ENCODE assay signal across 9 cellular contexts in genomic region chr15:101068961-101069734, GRCh38.
DNase-seq lines count a peak whose midpoint lies in the region; ATAC-seq, FAIRE-seq and TF ChIP-seq lines count a peak whose summit lies in the region.
"Had no signal": no experiment of that assay in that cellular context is flagged by ENCODE, and none has a peak within 500 bp of the region (broad histone marks: within the 10 kb centered on the region; RNA-seq: fewer than 3 reads in every experiment).

No MANE protein-coding gene starts in this region.

- H3K4me1 Mint-ChIP-seq in activated naive CD8-positive, alpha-beta T cell treated with anti-CD3 and anti-CD28 coated beads, Interleukin-2, amount 50 U/mL, for 24 hours, result peaks cover 12% of the 10 kb centered on the region

- H3K36me3 ChIP-seq in colonic mucosa, result no peaks in the 10 kb centered on the region
- H3K36me3 ChIP-seq in keratinocyte (ENCODE audit: control insufficient read depth in 2 of 2, extremely low read depth in 1 of 2, insufficient read depth in 2 of 2, low read length in 2 of 2), result peaks cover 0 to 1% of the 10 kb centered on the region in 2 experiments
- H3K36me3 ChIP-seq in tibial nerve, result peaks cover 0 to 7% (median 0%) of the 10 kb centered on the region in 3 donors

- DNase-seq in HuH-7 (ENCODE audit: low spot score), result peak; percentile 67
- DNase-seq in colonic mucosa, result no peak
- DNase-seq in keratinocyte (ENCODE audit: low read depth, low spot score), result peak; percentile 30
- DNase-seq in tibial nerve (ENCODE audit: low spot score in 2 of 2), result no peak
- no peak for DNase-seq in medulla oblongata (ENCODE audit: extremely low spot score)
- no peak for DNase-seq in activated naive CD8-positive, alpha-beta T cell treated with anti-CD3 and anti-CD28 coated beads, Interleukin-2, amount 50 U/mL, for 24 hours
- DNase-seq: OCI-M1 had no signal

- no peaks in the 10 kb centered on the region for H3K79me2 ChIP-seq in keratinocyte (ENCODE audit: control insufficient read depth, insufficient read depth, low read length)

- peak in 1 of 2 donors; percentile 64 for TF ChIP-seq EP300 in tibial nerve (IDR thresholded peaks at IDR 0.05)

- dilution Hi-C loops in keratinocyte (cut with MboI; ENCODE audit: extremely low pct_ligation_motif_present, low sequenced_read_pairs), result no loop called here

- TF ChIP-seq POLR2A in tibial nerve (IDR thresholded peaks at IDR 0.05), result peak in 1 of 2 donors; percentile 11

- H3K9me3 ChIP-seq in colonic mucosa (no peaks in the 10 kb centered on the region), keratinocyte (ENCODE audit: control insufficient read depth, low read depth, low read length) (no peaks in the 10 kb centered on the region), tibial nerve (no peaks in the 10 kb centered on the region)

- H3K4me1 ChIP-seq in colonic mucosa (no peaks in the 10 kb centered on the region), keratinocyte (ENCODE audit: control insufficient read depth, extremely low read depth, insufficient read depth, low read length) (peaks cover 27% of the 10 kb centered on the region), tibial nerve (peaks cover 0 to 85% (median 58%) of the 10 kb centered on the region in 4 donors)

- no peak for TF ChIP-seq CTCF in colonic mucosa (IDR thresholded peaks at IDR 0.05)
- TF ChIP-seq CTCF in keratinocyte (optimal IDR thresholded peaks at IDR 0.05 in 1 of 3, IDR thresholded peaks at IDR 0.05 in 1 of 3, conservative IDR thresholded peaks at IDR 0.05 in 1 of 3; ENCODE audit: extremely low read depth in 1 of 3, insufficient read depth in 2 of 3, low read length in 3 of 3), result peak; percentile 8 to 23 (median 17)
- TF ChIP-seq CTCF in tibial nerve (IDR thresholded peaks at IDR 0.05), result peak in 4 of 5 experiments; percentile 13 to 42 (median 27)

- H3K4me2 ChIP-seq in keratinocyte (ENCODE audit: control insufficient read depth, extremely low read depth, insufficient read depth, low read depth, low read length), result peak overlapping the region; percentile 25

- peaks cover 3% of the 10 kb centered on the region for H3K9me1 ChIP-seq in keratinocyte (ENCODE audit: control insufficient read depth, extremely low read depth, insufficient read depth, low read length)

- H3K4me3 ChIP-seq in colonic mucosa (no peak overlapping the region), keratinocyte (ENCODE audit: control insufficient read depth in 2 of 3, extremely low read depth in 1 of 3, insufficient read depth in 2 of 3, low read depth in 1 of 3, low read length in 3 of 3) (no peak overlapping the region), tibial nerve (no peak overlapping the region)

- intact Hi-C loops in colonic mucosa (cut with DNase I), result no loop called here

- H3K27me3 ChIP-seq in colonic mucosa, result no peaks in the 10 kb centered on the region
- H3K27me3 ChIP-seq in keratinocyte (ENCODE audit: control insufficient read depth, extremely low read depth, insufficient read depth, low read length), result no peaks in the 10 kb centered on the region
- H3K27me3 ChIP-seq in tibial nerve, result no peaks in the 10 kb centered on the region

- WGBS in tibial nerve, 2 donors, result 26 to 30% methylated on average over 13 to 15 of the region's 15 CpGs

- H3K4me3 Mint-ChIP-seq in activated naive CD8-positive, alpha-beta T cell treated with anti-CD3 and anti-CD28 coated beads, Interleukin-2, amount 50 U/mL, for 24 hours, result no peak overlapping the region

- H3K27ac ChIP-seq in colonic mucosa (peak overlapping the region; percentile 39), keratinocyte (ENCODE audit: control insufficient read depth, insufficient read depth, low read length) (no peak overlapping the region), tibial nerve (peak overlapping the region; percentile 58 to 88 (median 80))

- H3K27me3 Mint-ChIP-seq in activated naive CD8-positive, alpha-beta T cell treated with anti-CD3 and anti-CD28 coated beads, Interleukin-2, amount 50 U/mL, for 24 hours, result no peaks in the 10 kb centered on the region

- no peak overlapping the region for H2AFZ ChIP-seq in keratinocyte (ENCODE audit: control insufficient read depth, low read length)

- no peaks in the 10 kb centered on the region for H3K36me3 Mint-ChIP-seq in activated naive CD8-positive, alpha-beta T cell treated with anti-CD3 and anti-CD28 coated beads, Interleukin-2, amount 50 U/mL, for 24 hours (ENCODE audit: low read depth)

- H3K9ac ChIP-seq in colonic mucosa (ENCODE audit: low read depth in 2 of 2, low read length in 2 of 2) (peak overlapping the region in 1 of 2 donors; percentile 12), keratinocyte (ENCODE audit: control insufficient read depth, extremely low read depth, insufficient read depth, low read length) (no peak overlapping the region)

- no peaks in the 10 kb centered on the region for H4K20me1 ChIP-seq in keratinocyte (ENCODE audit: control insufficient read depth, extremely low read depth, insufficient read depth, low read length)

- H3K9me3 Mint-ChIP-seq in activated naive CD8-positive, alpha-beta T cell treated with anti-CD3 and anti-CD28 coated beads, Interleukin-2, amount 50 U/mL, for 24 hours, result no peaks in the 10 kb centered on the region

- FAIRE-seq in keratinocyte (lab: Jason Lieb, UNC), result no peak

- ATAC-seq in HG02938 (IDR thresholded peaks at IDR 0.05; ENCODE audit: unreplicated experiment) (no peak), HG03025 (IDR thresholded peaks at IDR 0.05; ENCODE audit: low FRiP score, unreplicated experiment) (no peak)
- no peak for ATAC-seq in activated naive CD8-positive, alpha-beta T cell treated with anti-CD3 and anti-CD28 coated beads, Interleukin-2, amount 50 U/mL, for 24 hours

- H3K27ac Mint-ChIP-seq in activated naive CD8-positive, alpha-beta T cell treated with anti-CD3 and anti-CD28 coated beads, Interleukin-2, amount 50 U/mL, for 24 hours, result no peak overlapping the region

Comparison
In these comparisons a context has a peak if more than half of its experiments do, and no peak if none do; other contexts are left out.
1. DNase-seq: peak in HuH-7 (single experiment) and keratinocyte (single experiment); none in colonic mucosa (single experiment), tibial nerve (0 of 2), medulla oblongata (single experiment) and activated naive CD8-positive, alpha-beta T cell treated with anti-CD3 and anti-CD28 coated beads, Interleukin-2, amount 50 U/mL, for 24 hours (single experiment).